8 cellular contexts compared by ENCODE assay signal in the genomic region with DNA sequence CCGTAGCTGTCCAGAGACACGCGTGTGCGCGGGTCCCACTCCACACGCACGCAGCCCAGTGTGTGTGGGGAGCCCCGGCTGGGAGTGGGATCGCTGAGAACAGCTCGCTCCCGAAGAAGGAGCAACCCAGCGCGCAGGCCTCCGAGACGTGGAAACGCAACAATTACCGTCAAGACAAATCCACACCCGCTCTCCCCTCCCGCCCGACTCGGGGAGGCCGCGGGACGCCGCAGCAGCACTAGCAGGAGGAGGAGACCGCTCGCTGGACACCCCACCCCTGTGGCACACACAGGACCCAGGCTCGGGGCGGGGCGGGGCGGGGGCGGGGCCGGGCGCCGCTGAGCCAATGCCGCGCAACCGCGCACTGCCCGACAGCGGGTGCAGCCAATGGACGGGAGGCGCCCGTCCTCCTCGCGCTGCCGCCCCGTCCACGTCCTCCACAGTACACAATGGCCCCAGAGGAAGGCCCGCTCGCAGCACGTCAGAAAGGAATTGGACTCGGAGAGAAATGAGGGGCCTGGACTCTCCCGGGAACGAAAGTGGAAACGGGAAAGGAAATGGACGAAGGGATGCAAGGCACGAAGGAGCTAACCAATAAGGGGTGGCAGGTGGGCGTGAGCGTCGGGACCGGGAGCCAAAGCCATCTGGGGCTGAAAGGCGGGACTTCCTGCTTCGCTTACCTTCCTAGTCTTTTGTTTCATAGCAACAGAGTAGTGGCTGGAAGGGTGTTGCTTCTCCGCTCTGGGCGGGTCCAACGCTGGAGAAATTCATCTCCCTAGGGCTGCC. TPM values are rescaled to one million over a fixed set of nuclear protein-coding genes. Genes with fewer than 3 reads are reported as not detected.
DNase-seq lines count a peak whose midpoint lies in the region; ATAC-seq and TF ChIP-seq lines count a peak whose summit lies in the region.

A gene (minus strand): TSS at position 268 of the 786 bp plus-strand sequence. CDS start 1,435 bp downstream, outside the sequence.

- H3K4me1 ChIP-seq in OCI-LY7 (ENCODE audit: insufficient read depth, low read length, poor library complexity, severe bottlenecking) = peaks cover 41% of the 10 kb centered on the region

- peak; percentile 85 for ATAC-seq in GM21526 (IDR thresholded peaks at IDR 0.05; ENCODE audit: low FRiP score, unreplicated experiment)

- peak within 1 kb of the TSS; percentile 72 for H2AFZ ChIP-seq in OCI-LY7 (ENCODE audit: low read length)

- H3K9me3 Mint-ChIP-seq in endothelial cell (ENCODE audit: unreplicated experiment) = no peaks in the 10 kb centered on the region
- no peaks in the 10 kb centered on the region for H3K9me3 Mint-ChIP-seq in mesothelial cell of epicardium

- CTCF ChIA-PET in OCI-LY7 (lab: Charles Lee; ENCODE audit: unreplicated experiment) = interaction anchor here (1.0 kb wide), 1 partner anchor 34 kb away, joined by 3 read pairs; no protein-coding TSS in a partner anchor

- H3K9me2 ChIP-seq in OCI-LY7 (ENCODE audit: insufficient read depth, low read length) = no peaks in the 10 kb centered on the region

- peak within 1 kb of the TSS; percentile 96 for H3K4me2 ChIP-seq in OCI-LY7 (ENCODE audit: low read length)

- intact Hi-C loops in OCI-LY7 (cut with micrococcal nuclease; ENCODE audit: unreplicated experiment) = loop anchor here (5.0 kb wide), 3 partner anchors 52 to 502 kb away; a partner anchor contains a TSS

- H3K9me3 ChIP-seq in OCI-LY7 (ENCODE audit: low read length) = no peaks in the 10 kb centered on the region

- peak within 1 kb of the TSS; percentile 99 for H3K27ac Mint-ChIP-seq in endothelial cell (ENCODE audit: unreplicated experiment)
- peak within 1 kb of the TSS; percentile 100 for H3K27ac Mint-ChIP-seq in mesothelial cell of epicardium

- H3K36me3 Mint-ChIP-seq in endothelial cell (ENCODE audit: low read depth, unreplicated experiment) (peaks cover 13% of the 10 kb centered on the region), mesothelial cell of epicardium (peaks cover 6% of the 10 kb centered on the region)

- H3K27ac ChIP-seq in OCI-LY7 (ENCODE audit: low read depth, low read length, poor library complexity, severe bottlenecking) = peak within 1 kb of the TSS; percentile 62

- POLR2A ChIA-PET in OCI-LY7 (lab: Charles Lee) = interaction anchor here (0.7 to 5.4 kb wide), 12 partner anchors 8 to 388 kb away, joined by 3 to 54 read pairs (median 5); no protein-coding TSS in a partner anchor

- H3K79me2 ChIP-seq in OCI-LY7 (ENCODE audit: insufficient read depth, low read depth, low read length) = peaks cover 20% of the 10 kb centered on the region; the same call in 1 of the 2 replicates

- H3K4me3 ChIP-seq in OCI-LY7 (ENCODE audit: low read depth, low read length, poor library complexity, severe bottlenecking) = peak within 1 kb of the TSS; percentile 98

- peak; percentile 96 for DNase-seq in D341Med (ENCODE audit: low spot score)
- DNase-seq in HuH-7.5 (ENCODE audit: low spot score) = peak; percentile 89
- peak; percentile 90 for DNase-seq in OCI-LY7 (ENCODE audit: low spot score)
- peak; percentile 70 for DNase-seq in activated T-cell treated with anti-CD3 and anti-CD28 coated beads for 1 hour (ENCODE audit: low read depth)
- peak; percentile 84 for DNase-seq in endothelial cell (ENCODE audit: low spot score)
- peak; percentile 79 to 85 for DNase-seq in mesothelial cell of epicardium (ENCODE audit: low spot score in 2 of 2, unreplicated experiment in 2 of 2)
- DNase-seq in stimulated activated CD8-positive, alpha-beta memory T cell treated with anti-CD3 and anti-CD28 coated beads, Interleukin-15, amount 100 ng/mL, for 48 hours (ENCODE audit: low read depth in 2 of 2) = peak; percentile 81 to 84

- BruUV-seq in OCI-LY7 (replicated peaks; lab: Mats Ljungman, UMichigan) = no TSS peak

- H4K20me1 ChIP-seq in OCI-LY7 (ENCODE audit: insufficient read depth, low read length) = no peaks in the 10 kb centered on the region

- peaks cover 21% of the 10 kb centered on the region for H3K36me3 ChIP-seq in OCI-LY7 (ENCODE audit: insufficient read depth, low read length)

- H3K27me3 Mint-ChIP-seq in endothelial cell (ENCODE audit: unreplicated experiment) (peaks cover 3% of the 10 kb centered on the region), mesothelial cell of epicardium (ENCODE audit: low read depth) (no peaks in the 10 kb centered on the region)

- TF ChIP-seq CTCF in OCI-LY7 (conservative IDR thresholded peaks at IDR 0.05; ENCODE audit: low read length) (no peak), endothelial cell (IDR thresholded peaks at IDR 0.05; ENCODE audit: unreplicated experiment) (no peak), mesothelial cell of epicardium (IDR thresholded peaks at IDR 0.05; ENCODE audit: unreplicated experiment) (no peak)

- H3K4me3 Mint-ChIP-seq in endothelial cell (ENCODE audit: unreplicated experiment) = peak within 1 kb of the TSS; percentile 98
- peak within 1 kb of the TSS; percentile 98 for H3K4me3 Mint-ChIP-seq in mesothelial cell of epicardium

- H3K4me1 Mint-ChIP-seq in endothelial cell (ENCODE audit: unreplicated experiment) (peaks cover 45% of the 10 kb centered on the region), mesothelial cell of epicardium (peaks cover 54% of the 10 kb centered on the region)

RNA-seq across cellular contexts. Expression of the gene that starts here (rescaled TPM):
- total RNA-seq in OCI-LY7 (2014; rRNA removed; shearing (Covaris generic)) = 24.5 and 57.7 TPM in 2 replicates
- total RNA-seq in OCI-LY7 (2022) (38.5 and 51.6 TPM in 2 replicates), endothelial cell (ENCODE audit: unreplicated experiment) (62.0 TPM), mesothelial cell of epicardium (101 to 116 TPM (median 108 TPM) in 3 replicates)

Comparison
In these comparisons a context has a peak if more than half of its experiments do, and no peak if none do; other contexts are left out.
1. Peak in every context shown above with its lines: DNase-seq, ATAC-seq, H3K4me3 ChIP-seq and H3K27ac ChIP-seq.